ENCODE assay signal across 8 cellular contexts in genomic region chr3:4466783-4467521, GRCh38. TPM values are rescaled to one million over a fixed set of nuclear protein-coding genes. Genes with fewer than 3 reads are reported as not detected.
DNase-seq lines count a peak whose midpoint lies in the region; ATAC-seq and TF ChIP-seq lines count a peak whose summit lies in the region.

TSS of gene SUMF1 (minus strand) at chr3:4467269. CDS start at chr3:4467245, 24 bp downstream.

- H3K27me3 Mint-ChIP-seq in activated CD4-positive, alpha-beta T cell treated with anti-CD3 and anti-CD28 coated beads, Interleukin-2, amount 10 ng/mL, durations not matched to agents 7 days and 5 days: no peaks in the 10 kb centered on the region

- DNase-seq in AG08396 (ENCODE audit: low spot score) (peak; percentile 93), NCI-H345 treated with DMSO at 0.1 percent for 48 hours (lab: John Stamatoyannopoulos, UW; ENCODE audit: unreplicated experiment) (peak; percentile 74), coronary artery (ENCODE audit: low spot score) (peak; percentile 84), left kidney (ENCODE audit: low read depth, low spot score) (peak; percentile 94)
- DNase-seq in activated CD4-positive, alpha-beta T cell treated with anti-CD3 and anti-CD28 coated beads, Interleukin-2, amount 10 ng/mL, durations not matched to agents 7 days and 5 days: peak; percentile 82
- peak; percentile 54 to 64 for DNase-seq in stimulated activated CD4-positive, alpha-beta T cell treated with anti-CD3 and anti-CD28 coated beads, Interleukin-1b, Interleukin-23, amount 100 ng/mL, for 4 hours (ENCODE audit: low read depth in 2 of 2)

- H3K4me3 ChIP-seq in coronary artery: peak within 1 kb of the TSS; percentile 97

- H3K4me1 Mint-ChIP-seq in activated CD4-positive, alpha-beta T cell treated with anti-CD3 and anti-CD28 coated beads, Interleukin-2, amount 10 ng/mL, durations not matched to agents 7 days and 5 days: peaks cover 28% of the 10 kb centered on the region

- H3K9me3 Mint-ChIP-seq in activated CD4-positive, alpha-beta T cell treated with anti-CD3 and anti-CD28 coated beads, Interleukin-2, amount 10 ng/mL, durations not matched to agents 7 days and 5 days: no peaks in the 10 kb centered on the region

- ATAC-seq in GM18867 (IDR thresholded peaks at IDR 0.05; ENCODE audit: unreplicated experiment) (peak; percentile 100), HG03097 (IDR thresholded peaks at IDR 0.05; ENCODE audit: low FRiP score, unreplicated experiment) (peak; percentile 99)

- H3K4me3 Mint-ChIP-seq in activated CD4-positive, alpha-beta T cell treated with anti-CD3 and anti-CD28 coated beads, Interleukin-2, amount 10 ng/mL, durations not matched to agents 7 days and 5 days: peak within 1 kb of the TSS; percentile 91

- no peak for TF ChIP-seq CTCF in coronary artery (IDR thresholded peaks at IDR 0.05)

- CTCF ChIA-PET in activated CD4-positive, alpha-beta T cell treated with anti-CD3 and anti-CD28 coated beads, Interleukin-2, amount 10 ng/mL, durations not matched to agents 7 days and 5 days (lab: Charles Lee): interaction anchor here (0.6 to 1.5 kb wide), 4 partner anchors 9 to 41 kb away, joined by 3 read pairs; partner anchors contain the start of gene ITPR1

- peak within 1 kb of the TSS; percentile 68 to 91 for H3K27ac ChIP-seq in coronary artery

- no peaks in the 10 kb centered on the region for H3K36me3 Mint-ChIP-seq in activated CD4-positive, alpha-beta T cell treated with anti-CD3 and anti-CD28 coated beads, Interleukin-2, amount 10 ng/mL, durations not matched to agents 7 days and 5 days (ENCODE audit: low read depth)

- POLR2A ChIA-PET in activated CD4-positive, alpha-beta T cell treated with anti-CD3 and anti-CD28 coated beads, Interleukin-2, amount 10 ng/mL, durations not matched to agents 7 days and 5 days (lab: Charles Lee): interaction anchor here (0.6 to 1.1 kb wide), 3 partner anchors 26 to 159 kb away, joined by 3 read pairs; partner anchors contain the start of gene ITPR1

- H3K27ac Mint-ChIP-seq in activated CD4-positive, alpha-beta T cell treated with anti-CD3 and anti-CD28 coated beads, Interleukin-2, amount 10 ng/mL, durations not matched to agents 7 days and 5 days: peak within 1 kb of the TSS; percentile 96

RNA-seq across cellular contexts. Expression of gene SUMF1, which starts in this region (rescaled TPM):
- total RNA-seq in activated CD4-positive, alpha-beta T cell treated with anti-CD3 and anti-CD28 coated beads, Interleukin-2, amount 10 ng/mL, durations not matched to agents 7 days and 5 days: 1 to 10 TPM; 6.2 to 9.0 TPM

Comparison
In these comparisons a context has a peak if more than half of its experiments do, and no peak if none do; other contexts are left out.
1. Peak in every context shown above with its lines: DNase-seq, ATAC-seq, H3K4me3 ChIP-seq and H3K27ac ChIP-seq.